In genomic region chr10:101633510-101633909, GRCh38 we compare ENCODE assay signal across 5 cellular contexts. TPM values are rescaled to one million over a fixed set of nuclear protein-coding genes. Genes with fewer than 3 reads are reported as not detected.
A peak's percentile ranks its signal among the peaks of the same experiment; 100 is the strongest.
DNase-seq lines count a peak whose midpoint lies in the region; ATAC-seq, FAIRE-seq and TF ChIP-seq lines count a peak whose summit lies in the region.
"Not testable (repeated sequence)": the region's sequence is repeated elsewhere in the genome, so short reads cannot be mapped to it uniquely, and the experiment has no call there.
"Had no signal": no experiment of that assay in that cellular context is flagged by ENCODE, and none has a peak within 500 bp of the region (broad histone marks: within the 10 kb centered on the region; RNA-seq: fewer than 3 reads in every experiment).

No MANE protein-coding gene starts in this region.

- H3K27ac ChIP-seq in HEK293 (ENCODE audit: extremely low read depth, low read depth, low read length) = not testable (repeated sequence)

- TF ChIP-seq CTCF in HEK293 (tag by site-specific recombination; IDR thresholded peaks at IDR 0.05) = not testable (repeated sequence)

- H3K4me1 Mint-ChIP-seq in central memory CD8-positive, alpha-beta T cell = peaks cover 35% of the 10 kb centered on the region

- intact Hi-C loops in cardiac septum (cut with DNase I) = not testable (repeated sequence)

- not testable (repeated sequence) for ATAC-seq in central memory CD8-positive, alpha-beta T cell (replicated peaks; ENCODE audit: extremely low read depth, poor library complexity, severe bottlenecking)

- H3K36me3 Mint-ChIP-seq in central memory CD8-positive, alpha-beta T cell (ENCODE audit: insufficient read depth) = peaks cover 30% of the 10 kb centered on the region

- peak overlapping the region; percentile 55 for H3K27ac Mint-ChIP-seq in central memory CD8-positive, alpha-beta T cell (ENCODE audit: low read depth)

- not testable (repeated sequence) for H3K4me1 ChIP-seq in HEK293 (ENCODE audit: control insufficient read depth, insufficient read depth, low read length)

- not testable (repeated sequence) for DNase-seq in central memory CD8-positive, alpha-beta T cell (ENCODE audit: low spot score in 2 of 2)
- DNase-seq in cardiac septum (ENCODE audit: low spot score) = peak; percentile 22

- POLR2A ChIA-PET in HEK293 (lab: Yijun Ruan, JAX) = not testable (repeated sequence)

- H3K36me3 ChIP-seq in HEK293 (ENCODE audit: control insufficient read depth in 2 of 2, insufficient read depth in 1 of 2, low read length in 2 of 2) = not testable (repeated sequence)

- CTCF ChIA-PET in HEK293 (lab: Yijun Ruan, JAX) = not testable (repeated sequence)

- H3K9me3 ChIP-seq in HEK293 (ENCODE audit: control insufficient read depth, insufficient read depth, low read depth, low read length) = not testable (repeated sequence)

- H3K4me3 Mint-ChIP-seq in central memory CD8-positive, alpha-beta T cell = not testable (repeated sequence)

- not testable (repeated sequence) for H3K4me3 ChIP-seq in HEK293 (ENCODE audit: low read depth, low read length)

- H3K27me3 Mint-ChIP-seq in central memory CD8-positive, alpha-beta T cell = not testable (repeated sequence)

- FAIRE-seq in islet of Langerhans (lab: Jason Lieb, UNC) = peak; percentile 17

- not testable (repeated sequence) for H3K9me3 Mint-ChIP-seq in central memory CD8-positive, alpha-beta T cell

TF ChIP-seq in HEK293, 187 proteins besides CTCF, POLR2A, EP300 and RAD21:
- peak; percentile 96 for TF ChIP-seq ZNF211 (tag by site-specific recombination; IDR thresholded peaks at IDR 0.05; ENCODE audit: low read depth)

RNA-seq across cellular contexts. Expression of gene DPCD, which starts 45.4 kb away (rescaled TPM):
- 17.5 TPM for total RNA-seq in cardiac septum
- total RNA-seq: CD4-positive, CD25-positive, alpha-beta regulatory T cell had no signal

RNA-seq across cellular contexts. Expression of gene POLL, which starts 45.5 kb away (rescaled TPM):
- total RNA-seq in cardiac septum = 18.8 TPM
